Comparison of ENCODE assay signal across 18 cellular contexts in the genomic region with DNA sequence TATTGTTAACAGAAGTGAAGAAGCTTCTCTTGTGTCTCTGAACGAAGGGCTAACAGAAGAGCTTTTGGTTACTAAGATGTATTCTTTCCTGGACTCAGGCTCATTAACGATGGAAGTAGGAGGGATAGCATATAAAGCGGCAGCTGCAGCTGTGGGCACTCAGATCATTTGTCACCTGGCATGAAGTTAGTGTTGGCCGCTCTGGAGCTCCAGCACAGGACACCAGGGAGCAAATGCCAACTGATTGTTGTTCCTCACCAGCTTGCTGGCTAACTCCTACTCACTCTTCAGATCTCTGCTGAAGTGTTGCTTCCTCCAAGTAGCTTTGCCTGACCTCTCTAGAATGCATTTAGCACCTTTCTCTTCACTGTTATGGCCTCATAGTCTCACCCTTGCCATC. TPM values are rescaled to one million over a fixed set of nuclear protein-coding genes. Genes with fewer than 3 reads are reported as not detected.
"Had no signal": no experiment of that assay in that cellular context is flagged by ENCODE, and none has a peak within 500 bp of the region (broad histone marks: within the 10 kb centered on the region; RNA-seq: fewer than 3 reads in every experiment).

No MANE protein-coding gene starts in this region.

- H3K4me3 ChIP-seq: body of pancreas, left ventricle myocardium inferior, skin epidermis, tibial nerve, uterus had no signal

- ATAC-seq: activated CD4-positive, alpha-beta T cell treated with anti-CD3 and anti-CD28 coated beads for 36 hours; activated T-helper 17 cell treated with anti-CD3 and anti-CD28 coated beads, Interleukin-2, amount 50 U/mL, for 72 hours; body of pancreas; WTC11 had no signal

- H3K9me3 Mint-ChIP-seq: activated CD4-positive, alpha-beta memory T cell treated with anti-CD3 and anti-CD28 coated beads for 36 hours; activated naive CD8-positive, alpha-beta T cell treated with anti-CD3 and anti-CD28 coated beads, Interleukin-2, amount 10 ng/mL, durations not matched to agents 7 days and 5 days; activated T-helper 17 cell treated with anti-CD3 and anti-CD28 coated beads, Interleukin-2, amount 50 U/mL, for 72 hours; stimulated activated naive CD8-positive, alpha-beta T cell treated with anti-CD3 and anti-CD28 coated beads, Interleukin-15, Interleukin-2, amounts not matched to agents 100 ng/mL and 50 ng/mL, for 24 hours; WTC11 had no signal

- H3K27me3 ChIP-seq: body of pancreas, tibial nerve, uterus had no signal

- H3K4me1 Mint-ChIP-seq: activated T-helper 17 cell treated with anti-CD3 and anti-CD28 coated beads, Interleukin-2, amount 50 U/mL, for 72 hours had no signal

- H3K4me1 ChIP-seq: body of pancreas, left ventricle myocardium inferior, tibial nerve, uterus had no signal

- H3K9me3 ChIP-seq: body of pancreas, left ventricle myocardium inferior, tibial nerve, uterus had no signal

- H3K27ac Mint-ChIP-seq: activated CD4-positive, alpha-beta memory T cell treated with anti-CD3 and anti-CD28 coated beads for 36 hours; activated CD4-positive, alpha-beta T cell treated with anti-CD3 and anti-CD28 coated beads for 36 hours; activated naive CD8-positive, alpha-beta T cell treated with anti-CD3 and anti-CD28 coated beads, Interleukin-2, amount 10 ng/mL, durations not matched to agents 7 days and 5 days; activated T-helper 17 cell treated with anti-CD3 and anti-CD28 coated beads, Interleukin-2, amount 50 U/mL, for 72 hours; stimulated activated naive CD8-positive, alpha-beta T cell treated with anti-CD3 and anti-CD28 coated beads, Interleukin-15, Interleukin-2, amounts not matched to agents 100 ng/mL and 50 ng/mL, for 24 hours; WTC11 had no signal

- DNase-seq: activated CD4-positive, alpha-beta memory T cell treated with anti-CD3 and anti-CD28 coated beads for 36 hours; activated CD4-positive, alpha-beta T cell treated with anti-CD3 and anti-CD28 coated beads for 36 hours; activated naive CD4-positive, alpha-beta T cell; activated naive CD8-positive, alpha-beta T cell treated with anti-CD3 and anti-CD28 coated beads, Interleukin-2, amount 10 ng/mL, durations not matched to agents 7 days and 5 days; foreskin melanocyte; hypothalamus; kidney; left ventricle myocardium inferior; uterus had no signal

- H3K4me3 Mint-ChIP-seq: activated CD4-positive, alpha-beta memory T cell treated with anti-CD3 and anti-CD28 coated beads for 36 hours; activated CD4-positive, alpha-beta T cell treated with anti-CD3 and anti-CD28 coated beads for 36 hours; activated naive CD8-positive, alpha-beta T cell treated with anti-CD3 and anti-CD28 coated beads, Interleukin-2, amount 10 ng/mL, durations not matched to agents 7 days and 5 days; activated T-helper 17 cell treated with anti-CD3 and anti-CD28 coated beads, Interleukin-2, amount 50 U/mL, for 72 hours; stimulated activated naive CD8-positive, alpha-beta T cell treated with anti-CD3 and anti-CD28 coated beads, Interleukin-15, Interleukin-2, amounts not matched to agents 100 ng/mL and 50 ng/mL, for 24 hours; WTC11 had no signal

- H3K36me3 ChIP-seq: left ventricle myocardium inferior, tibial nerve, uterus had no signal

- H3K36me3 Mint-ChIP-seq: activated CD4-positive, alpha-beta memory T cell treated with anti-CD3 and anti-CD28 coated beads for 36 hours; activated naive CD8-positive, alpha-beta T cell treated with anti-CD3 and anti-CD28 coated beads, Interleukin-2, amount 10 ng/mL, durations not matched to agents 7 days and 5 days; WTC11 had no signal

- H3K27ac ChIP-seq: body of pancreas, left ventricle myocardium inferior, skin epidermis, tibial nerve, uterus had no signal

RNA-seq across cellular contexts. Expression of gene SLITRK3, which starts 15.6 kb away (rescaled TPM):
- total RNA-seq: activated CD4-positive, alpha-beta memory T cell treated with anti-CD3 and anti-CD28 coated beads for 36 hours; activated CD4-positive, alpha-beta T cell treated with anti-CD3 and anti-CD28 coated beads for 36 hours; activated naive CD8-positive, alpha-beta T cell treated with anti-CD3 and anti-CD28 coated beads, Interleukin-2, amount 10 ng/mL, durations not matched to agents 7 days and 5 days; activated T-helper 17 cell treated with anti-CD3 and anti-CD28 coated beads, Interleukin-2, amount 50 U/mL, for 72 hours; body of pancreas; cardiac septum; dermis microvascular lymphatic vessel endothelial cell; epithelial cell of proximal tubule; left ventricle myocardium inferior; tibial nerve had no signal
